ENCODE assay signal across 14 cellular contexts in the genomic region with DNA sequence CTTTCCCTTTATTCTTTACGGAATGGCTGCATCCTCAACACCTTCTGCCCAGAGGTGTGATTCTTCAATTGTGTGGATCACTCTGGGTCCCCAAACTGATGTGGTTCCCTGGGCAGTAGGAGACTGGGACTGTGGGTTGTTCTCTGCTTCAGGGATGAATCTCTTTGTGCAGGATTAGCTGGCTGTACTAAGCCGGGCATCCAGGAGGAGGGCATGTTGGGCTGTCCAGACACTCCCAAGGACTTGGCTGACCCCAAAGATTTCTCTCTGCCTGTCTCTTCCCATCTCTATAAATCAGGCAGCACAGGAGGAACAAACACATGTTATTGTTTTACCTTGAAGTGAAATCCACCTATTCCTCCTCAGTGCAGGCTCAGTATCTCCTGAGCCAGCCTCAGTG. TPM values are rescaled to one million over a fixed set of nuclear protein-coding genes. Genes with fewer than 3 reads are reported as not detected.
A peak's percentile ranks its signal among the peaks of the same experiment; 100 is the strongest.
DNase-seq lines count a peak whose midpoint lies in the region; ATAC-seq and TF ChIP-seq lines count a peak whose summit lies in the region.
"Had no signal": no experiment of that assay in that cellular context is flagged by ENCODE, and none has a peak within 500 bp of the region (broad histone marks: within the 10 kb centered on the region; RNA-seq: fewer than 3 reads in every experiment).

No MANE protein-coding gene starts in this region.

- CTCF ChIA-PET in WTC11 (lab: Charles Lee): interaction anchor here (1.5 kb wide), 1 partner anchor 26 kb away, joined by 5 read pairs; no protein-coding TSS in a partner anchor

- no peak overlapping the region for H2AFZ ChIP-seq in neural cell (ENCODE audit: low read depth, low read length)

- no peaks in the 10 kb centered on the region for H3F3A ChIP-seq in neural cell (ENCODE audit: insufficient read depth, low read length, poor library complexity, severe bottlenecking)

- H3K4me1 Mint-ChIP-seq in WTC11 (peaks cover 20% of the 10 kb centered on the region), glutamatergic neuron (ENCODE audit: low read depth, unreplicated experiment) (peaks cover 26% of the 10 kb centered on the region)

- no peak for TF ChIP-seq RAD21 in neural cell (conservative IDR thresholded peaks at IDR 0.05)

- POLR2A ChIA-PET in WTC11 (lab: Charles Lee): no interaction called here

- no peaks in the 10 kb centered on the region for H3K79me2 ChIP-seq in neural cell (replicated peaks; ENCODE audit: insufficient read depth, low read length)

- no peaks in the 10 kb centered on the region for H4K20me1 ChIP-seq in neural cell (ENCODE audit: insufficient read depth)
- H4K20me1 ChIP-seq: BLaER1 had no signal

- H3K4me3 Mint-ChIP-seq in WTC11 (no peak overlapping the region), glutamatergic neuron (ENCODE audit: unreplicated experiment) (no peak overlapping the region)
- H3K4me3 Mint-ChIP-seq: CD14-positive monocyte; CD4-positive, alpha-beta memory T cell had no signal

- H3K9me3 Mint-ChIP-seq in WTC11 (no peaks in the 10 kb centered on the region), glutamatergic neuron (ENCODE audit: unreplicated experiment) (no peaks in the 10 kb centered on the region)

- DNase-seq in D341Med (ENCODE audit: low spot score): peak; percentile 67
- DNase-seq in NCI-H82 (lab: John Stamatoyannopoulos, UW): peak; percentile 87
- no peak for DNase-seq in WTC11 (ENCODE audit: low spot score)
- no peak for DNase-seq in HPDE6-E6E7 (ENCODE audit: extremely low spot score)
- no peak for DNase-seq in glutamatergic neuron
- DNase-seq: 8988T; CD4-positive, alpha-beta memory T cell; DMS79 treated with DMSO at 0.1 percent for 48 hours; GF-D8 had no signal

- H3K9me3 ChIP-seq in neural cell (ENCODE audit: low read length): no peaks in the 10 kb centered on the region
- H3K9me3 ChIP-seq: BLaER1, HAP-1 had no signal

- H3K27me3 Mint-ChIP-seq in WTC11 (ENCODE audit: low read depth): no peaks in the 10 kb centered on the region
- no peaks in the 10 kb centered on the region for H3K27me3 Mint-ChIP-seq in glutamatergic neuron (ENCODE audit: unreplicated experiment)
- H3K27me3 Mint-ChIP-seq: CD4-positive, alpha-beta memory T cell had no signal

- H3K27me3 ChIP-seq in neural cell (ENCODE audit: insufficient read depth, low read depth, low read length): no peaks in the 10 kb centered on the region
- H3K27me3 ChIP-seq: BLaER1 had no signal

- H3K36me3 Mint-ChIP-seq in WTC11 (no peaks in the 10 kb centered on the region), glutamatergic neuron (ENCODE audit: unreplicated experiment) (no peaks in the 10 kb centered on the region)

- H3K36me3 ChIP-seq in neural cell (ENCODE audit: insufficient read depth, low read length): no peaks in the 10 kb centered on the region
- H3K36me3 ChIP-seq: HAP-1 had no signal

- H3K9me2 ChIP-seq in neural cell (ENCODE audit: insufficient read depth, low read length): no peaks in the 10 kb centered on the region

- H3K4me3 ChIP-seq in neural cell (ENCODE audit: low read length): peak overlapping the region; percentile 34
- H3K4me3 ChIP-seq: BLaER1, HAP-1 had no signal

- ATAC-seq in WTC11: peak; percentile 43
- ATAC-seq in GM19452 (IDR thresholded peaks at IDR 0.05; ENCODE audit: unreplicated experiment): no peak

- H3K9ac ChIP-seq in neural cell (ENCODE audit: low read length): peak overlapping the region; percentile 41
- H3K9ac ChIP-seq: BLaER1 had no signal

- no peak overlapping the region for H3K4me2 ChIP-seq in neural cell (ENCODE audit: low read length)
- H3K4me2 ChIP-seq: BLaER1 had no signal

- no peak overlapping the region for H3K27ac Mint-ChIP-seq in WTC11
- H3K27ac Mint-ChIP-seq in glutamatergic neuron (ENCODE audit: unreplicated experiment): no peak overlapping the region
- H3K27ac Mint-ChIP-seq: CD4-positive, alpha-beta memory T cell had no signal

- no peak for TF ChIP-seq CTCF in WTC11 (IDR thresholded peaks at IDR 0.05)
- TF ChIP-seq CTCF in neural cell (IDR thresholded peaks at IDR 0.05; ENCODE audit: poor library complexity, severe bottlenecking): no peak
- no peak for TF ChIP-seq CTCF in glutamatergic neuron (IDR thresholded peaks at IDR 0.05; ENCODE audit: partially characterized antibody, unreplicated experiment)

- peak overlapping the region; percentile 52 for H3K27ac ChIP-seq in neural cell (ENCODE audit: low read length)
- H3K27ac ChIP-seq: BLaER1 had no signal

- no peak for TF ChIP-seq EP300 in neural cell (conservative IDR thresholded peaks at IDR 0.05; ENCODE audit: poor library complexity, severe bottlenecking)

TF ChIP-seq in WTC11, 78 proteins besides CTCF, POLR2A, EP300 and RAD21:
- TF ChIP-seq, protein P1, sequence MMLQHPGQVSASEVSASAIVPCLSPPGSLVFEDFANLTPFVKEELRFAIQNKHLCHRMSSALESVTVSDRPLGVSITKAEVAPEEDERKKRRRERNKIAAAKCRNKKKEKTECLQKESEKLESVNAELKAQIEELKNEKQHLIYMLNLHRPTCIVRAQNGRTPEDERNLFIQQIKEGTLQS (CRISPR knock-in tag; conservative IDR thresholded peaks at IDR 0.05): no peak
- no peak for TF ChIP-seq JUN (CRISPR knock-in tag; IDR thresholded peaks at IDR 0.05)

TF ChIP-seq in neural cell, 6 proteins besides CTCF, POLR2A, EP300 and RAD21:
- TF ChIP-seq, protein P2, sequence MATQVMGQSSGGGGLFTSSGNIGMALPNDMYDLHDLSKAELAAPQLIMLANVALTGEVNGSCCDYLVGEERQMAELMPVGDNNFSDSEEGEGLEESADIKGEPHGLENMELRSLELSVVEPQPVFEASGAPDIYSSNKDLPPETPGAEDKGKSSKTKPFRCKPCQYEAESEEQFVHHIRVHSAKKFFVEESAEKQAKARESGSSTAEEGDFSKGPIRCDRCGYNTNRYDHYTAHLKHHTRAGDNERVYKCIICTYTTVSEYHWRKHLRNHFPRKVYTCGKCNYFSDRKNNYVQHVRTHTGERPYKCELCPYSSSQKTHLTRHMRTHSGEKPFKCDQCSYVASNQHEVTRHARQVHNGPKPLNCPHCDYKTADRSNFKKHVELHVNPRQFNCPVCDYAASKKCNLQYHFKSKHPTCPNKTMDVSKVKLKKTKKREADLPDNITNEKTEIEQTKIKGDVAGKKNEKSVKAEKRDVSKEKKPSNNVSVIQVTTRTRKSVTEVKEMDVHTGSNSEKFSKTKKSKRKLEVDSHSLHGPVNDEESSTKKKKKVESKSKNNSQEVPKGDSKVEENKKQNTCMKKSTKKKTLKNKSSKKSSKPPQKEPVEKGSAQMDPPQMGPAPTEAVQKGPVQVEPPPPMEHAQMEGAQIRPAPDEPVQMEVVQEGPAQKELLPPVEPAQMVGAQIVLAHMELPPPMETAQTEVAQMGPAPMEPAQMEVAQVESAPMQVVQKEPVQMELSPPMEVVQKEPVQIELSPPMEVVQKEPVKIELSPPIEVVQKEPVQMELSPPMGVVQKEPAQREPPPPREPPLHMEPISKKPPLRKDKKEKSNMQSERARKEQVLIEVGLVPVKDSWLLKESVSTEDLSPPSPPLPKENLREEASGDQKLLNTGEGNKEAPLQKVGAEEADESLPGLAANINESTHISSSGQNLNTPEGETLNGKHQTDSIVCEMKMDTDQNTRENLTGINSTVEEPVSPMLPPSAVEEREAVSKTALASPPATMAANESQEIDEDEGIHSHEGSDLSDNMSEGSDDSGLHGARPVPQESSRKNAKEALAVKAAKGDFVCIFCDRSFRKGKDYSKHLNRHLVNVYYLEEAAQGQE (IDR thresholded peaks at IDR 0.05; ENCODE audit: borderline replicate concordance): no peak
- TF ChIP-seq POLR2AphosphoS5 (IDR thresholded peaks at IDR 0.05): no peak
- TF ChIP-seq SMC3 (conservative IDR thresholded peaks at IDR 0.05; ENCODE audit: poor library complexity): no peak
- no peak for TF ChIP-seq EZH2 (IDR thresholded peaks at IDR 0.05; ENCODE audit: borderline replicate concordance, insufficient read depth, low read length, poor library complexity, severe bottlenecking)
- TF ChIP-seq TAF1 (IDR thresholded peaks at IDR 0.05; ENCODE audit: low read depth): no peak

RNA-seq across cellular contexts. Expression of a gene that starts 15.3 kb away (rescaled TPM):
- 10.7 to 15.0 TPM (median 11.3 TPM) in 3 replicates for total RNA-seq in WTC11 (2021)
- 11.9 and 17.5 TPM in 2 replicates for polyA plus RNA-seq in neural cell
- polyA minus RNA-seq in neural cell: 22.2 and 25.9 TPM in 2 replicates
- 14.2 TPM for total RNA-seq in glutamatergic neuron (ENCODE audit: unreplicated experiment)

RNA-seq across cellular contexts. Expression of a gene that starts 15.8 kb away (rescaled TPM):
- 47.3 to 49.7 TPM (median 48.3 TPM) in 3 replicates for total RNA-seq in WTC11 (2021)
- 29.3 and 33.9 TPM in 2 replicates for polyA plus RNA-seq in neural cell
- polyA minus RNA-seq in neural cell: 16.3 and 20.7 TPM in 2 replicates
- 29.5 TPM for total RNA-seq in glutamatergic neuron (ENCODE audit: unreplicated experiment)

Comparison
In these comparisons a context has a peak if more than half of its experiments do, and no peak if none do; other contexts are left out.
1. DNase-seq: peak in D341Med (single experiment) and NCI-H82 (single experiment); none in WTC11 (single experiment), HPDE6-E6E7 (single experiment) and glutamatergic neuron (single experiment).